In genomic region chr2:3785890-3786273, GRCh38 we compare ENCODE assay signal across 27 cellular contexts.
"Had no signal": no experiment of that assay in that cellular context is flagged by ENCODE, and none has a peak within 500 bp of the region (broad histone marks: within the 10 kb centered on the region; RNA-seq: fewer than 3 reads in every experiment).

No MANE protein-coding gene starts in this region.

- FAIRE-seq: frontal cortex, pancreas had no signal

- H3K27me3 ChIP-seq: esophagus squamous epithelium, left lung, neutrophil, suprapubic skin had no signal

- H3K9me3 ChIP-seq: esophagus squamous epithelium, left lung, lower lobe of right lung, neutrophil, pancreas, psoas muscle, stomach, suprapubic skin, tibial artery, upper lobe of right lung had no signal

- DNase-seq: activated CD4-positive, alpha-beta memory T cell treated with anti-CD3 and anti-CD28 coated beads, Interleukin-2, amount 10 ng/mL, durations not matched to agents 7 days and 5 days; activated CD4-positive, alpha-beta T cell treated with anti-CD3 and anti-CD28 coated beads for 1 hour; activated CD4-positive, alpha-beta T cell treated with anti-CD3 and anti-CD28 coated beads, Interleukin-2, amount 10 ng/mL, durations not matched to agents 7 days and 5 days; activated gamma-delta T cell treated with Interleukin-2 at 50 U/mL for 16 hours; activated naive CD4-positive, alpha-beta T cell treated with anti-CD3 and anti-CD28 coated beads, Interleukin-2, amount 50 U/mL, for 16 hours; activated T-cell treated with anti-CD3 and anti-CD28 coated beads, Interleukin-2, amount 50 U/mL, for 4 hours; amniotic stem cell; caudate nucleus; cortex of kidney; esophagus squamous epithelium; left lung; lower lobe of right lung; mesenchymal stem cell; naive thymus-derived CD8-positive, alpha-beta T cell; pancreas; psoas muscle; stimulated activated CD4-positive, alpha-beta T cell treated with anti-CD3 and anti-CD28 coated beads, Interleukin-15, amount 100 ng/mL, for 24 hours; stimulated activated CD4-positive, alpha-beta T cell treated with anti-CD3 and anti-CD28 coated beads, Interleukin-2, amount 100 ng/mL, for 24 hours; stimulated activated naive B cell treated with anti-CD40 and anti-IgM and Interleukin-4, amounts not matched to agents 10 μg/mL and 1 μg/mL and 100 μg/mL, for 72 hours; stomach; T-helper 2 cell; tibial artery; upper lobe of right lung had no signal

- ATAC-seq: activated T-cell treated with anti-CD3 and anti-CD28 coated beads, Interleukin-2, amount 50 U/mL, for 4 hours; activated T-helper 17 cell treated with anti-CD3 and anti-CD28 coated beads, Interleukin-2, amount 50 U/mL, for 72 hours; left lung; lower lobe of right lung; naive thymus-derived CD8-positive, alpha-beta T cell; pancreas; psoas muscle; stimulated activated naive B cell treated with anti-CD40 and anti-IgM and Interleukin-4, amounts not matched to agents 10 μg/mL and 1 μg/mL and 100 μg/mL, for 72 hours; upper lobe of right lung had no signal

- H3K27ac ChIP-seq: esophagus squamous epithelium, left lung, lower lobe of right lung, neutrophil, pancreas, psoas muscle, stomach, suprapubic skin, tibial artery, upper lobe of right lung had no signal

- H3K4me1 ChIP-seq: left lung, lower lobe of right lung, pancreas, psoas muscle, suprapubic skin, tibial artery, upper lobe of right lung had no signal

- H3K36me3 ChIP-seq: esophagus squamous epithelium, left lung, lower lobe of right lung, neutrophil, pancreas, stomach, suprapubic skin, tibial artery, upper lobe of right lung had no signal

- H3K4me3 ChIP-seq: esophagus squamous epithelium, left lung, lower lobe of right lung, pancreas, psoas muscle, stomach, suprapubic skin, tibial artery, upper lobe of right lung had no signal
